Comparison of ENCODE assay signal across 10 cellular contexts in the genomic region with DNA sequence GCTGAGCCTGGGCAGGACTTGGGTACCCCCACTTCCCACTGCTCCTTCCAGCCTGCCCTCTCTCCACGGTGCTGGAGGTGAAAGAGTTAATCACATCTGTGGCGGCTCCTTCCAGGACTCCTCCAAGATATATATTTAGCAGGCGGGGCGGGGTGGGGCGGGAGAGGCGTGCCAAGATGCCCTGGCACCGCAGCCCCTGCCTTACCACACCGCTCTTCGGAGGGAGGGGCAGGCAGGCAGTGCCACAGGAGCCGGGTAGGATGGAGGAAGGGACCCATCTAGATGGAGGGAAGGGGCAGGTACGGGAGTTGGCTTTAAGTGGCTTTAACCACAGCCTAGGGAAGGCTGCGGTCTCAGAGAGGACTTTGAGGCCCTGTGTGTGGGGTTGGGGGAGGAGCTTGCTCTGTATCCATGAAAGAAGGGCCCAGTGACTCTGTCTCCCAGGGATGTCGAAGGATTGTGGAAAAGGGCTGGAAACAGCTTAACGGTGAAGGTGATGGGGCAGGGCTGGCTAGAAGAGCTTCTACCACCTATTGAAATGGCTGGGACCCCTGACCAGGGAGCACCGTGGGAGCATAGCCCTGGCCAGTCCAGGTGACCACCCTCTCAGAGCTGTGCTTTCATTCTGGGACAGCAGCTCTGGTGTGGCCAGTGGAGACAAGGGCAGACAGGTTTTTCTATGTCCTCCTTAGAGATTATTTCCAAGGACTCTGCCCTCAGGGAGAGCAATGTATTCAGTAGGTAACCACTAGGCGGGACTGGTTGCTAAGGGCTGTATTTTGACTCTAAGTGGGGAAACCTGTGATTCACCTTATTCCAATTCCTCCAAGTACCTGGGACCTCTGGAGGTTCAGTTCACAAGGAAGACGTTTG. TPM values are rescaled to one million over a fixed set of nuclear protein-coding genes. Genes with fewer than 3 reads are reported as not detected.
DNase-seq lines count a peak whose midpoint lies in the region; ATAC-seq, FAIRE-seq and TF ChIP-seq lines count a peak whose summit lies in the region.
"Had no signal": no experiment of that assay in that cellular context is flagged by ENCODE, and none has a peak within 500 bp of the region (broad histone marks: within the 10 kb centered on the region; RNA-seq: fewer than 3 reads in every experiment).

No MANE protein-coding gene starts in this region.

- no TSS peak for BruUV-seq in K562 (replicated peaks; lab: Mats Ljungman, UMichigan)

- POLR2A ChIA-PET in K562 (lab: Yijun Ruan, JAX): no interaction called here

- intact Hi-C loops in K562 (cut with micrococcal nuclease): loop anchor here (2.0 kb wide), 1 partner anchor 112 kb away; no protein-coding TSS in a partner anchor
- intact Hi-C loops in right lobe of liver (cut with DNase I): loop anchor here in 1 of 2 donors (2.0 kb wide), 1 partner anchor 78 kb away; no protein-coding TSS in a partner anchor
- intact Hi-C loops in head of caudate nucleus (cut with DNase I): no loop called here

- TF ChIP-seq CTCF in K562 (IDR thresholded peaks at IDR 0.05 in 2 of 3, conservative IDR thresholded peaks at IDR 0.05 in 1 of 3; ENCODE audit: insufficient read depth in 2 of 3, low read depth in 1 of 3, low read length in 3 of 3) (peak in 2 of 3 experiments; percentile 26 to 31; a peak in 2 of 6 replicates), right lobe of liver (IDR thresholded peaks at IDR 0.05) (no peak), upper lobe of left lung (IDR thresholded peaks at IDR 0.05) (peak in 2 of 6 experiments; percentile 33 to 49)

- WGBS in K562 (ENCODE audit: insufficient coverage, low coverage, missing lambda C conversion rate): 3% methylated on average over 17 of the region's 17 CpGs
- 60% methylated on average over 9 of the region's 17 CpGs for WGBS in right lobe of liver (ENCODE audit: insufficient coverage, low coverage, low lambda C conversion rate, missing lambda C conversion rate)
- 14 to 42% methylated on average over 12 to 17 of the region's 17 CpGs for WGBS in upper lobe of left lung, 2 donors

- no peaks in the 10 kb centered on the region for H3K9me1 ChIP-seq in K562 (ENCODE audit: control insufficient read depth, insufficient read depth, low read length)

- H3K27me3 ChIP-seq in K562 (ENCODE audit: control insufficient read depth in 2 of 2, insufficient read depth in 2 of 2, low read length in 2 of 2) (peaks cover 17 to 46% of the 10 kb centered on the region in 2 experiments), right lobe of liver (no peaks in the 10 kb centered on the region), upper lobe of left lung (no peaks in the 10 kb centered on the region)

- H3K4me1 ChIP-seq in K562 (replicated peaks in 1 of 2; ENCODE audit: control insufficient read depth in 2 of 2, insufficient read depth in 2 of 2, low read length in 2 of 2): peaks cover 0 to 10% of the 10 kb centered on the region in 2 experiments; a peak in 4 of 5 replicates
- H3K4me1 ChIP-seq in right lobe of liver: peaks cover 0 to 12% (median 4%) of the 10 kb centered on the region in 4 donors
- peaks cover 12 to 21% (median 16%) of the 10 kb centered on the region in 4 donors for H3K4me1 ChIP-seq in upper lobe of left lung

- CTCF ChIA-PET in K562 (lab: Yijun Ruan, JAX; ENCODE audit: low intra/inter-chr PET ratio): interaction anchor here (0.5 to 4.6 kb wide), 7 partner anchors 74 to 411 kb away, joined by 3 to 61 read pairs (median 5); no protein-coding TSS in a partner anchor

- TF ChIP-seq EP300 in K562 (IDR thresholded peaks at IDR 0.05; ENCODE audit: low read length) (no peak), upper lobe of left lung (IDR thresholded peaks at IDR 0.05) (no peak)

- in situ Hi-C loops in K562 (cut with MboI): no loop called here

- H3K79me2 ChIP-seq in K562 (ENCODE audit: control insufficient read depth, insufficient read depth, low read length): no peaks in the 10 kb centered on the region

- 0 out of 4 replicates have a peak overlapping the region, but pooled peaks of 1 of the 2 experiments have one; percentile 13 for H3K9ac ChIP-seq in K562 (ENCODE audit: insufficient read depth in 1 of 2, low read depth in 2 of 2, low read length in 2 of 2)

- no peak overlapping the region for H3K4me3 ChIP-seq in K562
- no peak overlapping the region for H3K4me3 ChIP-seq in right lobe of liver
- H3K4me3 ChIP-seq in upper lobe of left lung: no peak overlapping the region

- TF ChIP-seq RAD21 in K562 (CRISPR knock-in tag; conservative IDR thresholded peaks at IDR 0.05 in 1 of 2, IDR thresholded peaks at IDR 0.05 in 1 of 2): peak; percentile 27 to 57; a peak in 3 of 4 replicates

- TF ChIP-seq POLR2A in K562 (conservative IDR thresholded peaks at IDR 0.05) (no peak), right lobe of liver (IDR thresholded peaks at IDR 0.05) (no peak), upper lobe of left lung (IDR thresholded peaks at IDR 0.05) (peak in 1 of 4 donors; percentile 15)

- H3K27ac ChIP-seq in K562 (ENCODE audit: extremely low read depth, low read depth, low read length) (no peak overlapping the region), right lobe of liver (no peak overlapping the region), upper lobe of left lung (peak overlapping the region; percentile 20 to 68 (median 40))

- no peaks in the 10 kb centered on the region for H3K9me3 ChIP-seq in K562 (replicated peaks; ENCODE audit: control insufficient read depth, insufficient read depth, low read depth, low read length)
- no peaks in the 10 kb centered on the region for H3K9me3 ChIP-seq in right lobe of liver
- no peaks in the 10 kb centered on the region for H3K9me3 ChIP-seq in upper lobe of left lung

- H3K4me2 ChIP-seq in K562 (ENCODE audit: insufficient read depth, low read length): no peak overlapping the region

- peak; percentile 26 for FAIRE-seq in K562 (lab: Jason Lieb, UNC)

- no peaks in the 10 kb centered on the region for H4K20me1 ChIP-seq in K562 (replicated peaks; ENCODE audit: control insufficient read depth, insufficient read depth, low read length)

- DNase-seq in NCI-H524 (lab: John Stamatoyannopoulos, UW) (peak; percentile 68 to 81), NCI-H524 treated with DMSO at 0.1 percent for 48 hours (lab: John Stamatoyannopoulos, UW) (no peak), K562 (ENCODE audit: extremely low read depth in 1 of 4, low spot score in 3 of 4) (no peak), right lobe of liver (no peak), upper lobe of left lung (peak in 1 of 2 donors; percentile 70), head of caudate nucleus (no peak)
- DNase-seq in activated effector memory CD4-positive, alpha-beta T cell treated with Interleukin-2 at 50 U/mL for 16 hours: no peak

- no peaks in the 10 kb centered on the region for H3K36me3 ChIP-seq in K562 (ENCODE audit: control insufficient read depth, insufficient read depth, low read length)
- H3K36me3 ChIP-seq in right lobe of liver: no peaks in the 10 kb centered on the region
- H3K36me3 ChIP-seq in upper lobe of left lung: no peaks in the 10 kb centered on the region

- H2AFZ ChIP-seq in K562 (ENCODE audit: low read depth, low read length): no peak overlapping the region

- 0 out of 3 replicates have a peak, but pooled peaks have one; percentile 19 for ATAC-seq in K562
- ATAC-seq in right lobe of liver: peak in 3 of 4 donors; percentile 6 to 12 (median 6)
- peak; percentile 30 to 77 for ATAC-seq in upper lobe of left lung (ENCODE audit: low FRiP score in 2 of 2)
- ATAC-seq in HG03378 (IDR thresholded peaks at IDR 0.05; ENCODE audit: unreplicated experiment): no peak

RNA-seq across cellular contexts. Expression of gene GPR142, which starts 13.0 kb away (rescaled TPM):
- not detected in 2 replicates for total RNA-seq in K562 (2011; cell fraction: chromatin; rRNA removed; ENCODE audit: low replicate concordance)
- not detected in 2 replicates for total RNA-seq in K562 (2011; cell fraction: nucleolus; rRNA removed)
- total RNA-seq in K562 (2011; cell fraction: nucleoplasm; rRNA removed): not detected in 2 replicates
- total RNA-seq in K562 (2014; rRNA removed) (not detected in 2 replicates), K562 (2014; rRNA removed; fragmentation: Illumina TruSeq; extraction: Trizol) (not detected in 2 replicates), K562 (2015; rRNA removed; fragmentation: Illumina TruSeq; extraction: Trizol) (not detected in 2 replicates), K562 (2021) (not detected in 2 replicates), right lobe of liver (under 1 TPM in 1 of 6 experiments, not detected in 5; 0.24 TPM), upper lobe of left lung (under 1 TPM in 1 of 6 donors, not detected in 5; 0.27 TPM)
- polyA plus RNA-seq in K562 (2011; rRNA removed) (not detected in 2 replicates), K562 (2014; fragmentation: Illumina TruSeq; extraction: Trizol) (not detected in 2 replicates), K562 (2014; fragmentation: Nextera tagmentation; extraction: Ambion mirVana) (not detected), K562 (2014; rRNA removed) (not detected in 2 replicates)
- polyA plus RNA-seq in K562 (2011; cell fraction: cytosol; rRNA removed): not detected in 2 replicates
- polyA plus RNA-seq in K562 (2011; cell fraction: nucleus; rRNA removed): not detected in 2 replicates
- not detected in 2 replicates for polyA plus RNA-seq in K562 (2012)
- not detected in 2 replicates for polyA minus RNA-seq in K562 (2011; rRNA and poly(A)+ RNA removed)
- polyA minus RNA-seq in K562 (2011; cell fraction: cytosol; rRNA and poly(A)+ RNA removed): not detected in 2 replicates
- polyA minus RNA-seq in K562 (2011; cell fraction: nucleus; rRNA and poly(A)+ RNA removed): not detected in 2 replicates
- total RNA-seq: T-helper 2 cell treated with Interferon-gamma antibody and Interleukin-4, amounts not matched to agents 100 ng/mL and 5 ng/mL, for 36 hours had no signal

RNA-seq across cellular contexts. Expression of gene BTBD17, which starts 18.7 kb away (rescaled TPM):
- total RNA-seq in K562 (2011; cell fraction: chromatin; rRNA removed; ENCODE audit: low replicate concordance): not detected in 2 replicates
- total RNA-seq in K562 (2011; cell fraction: nucleolus; rRNA removed): not detected in 2 replicates
- not detected in 2 replicates for total RNA-seq in K562 (2011; cell fraction: nucleoplasm; rRNA removed)
- total RNA-seq in K562 (2014; rRNA removed): not detected in 2 replicates
- not detected in 2 replicates for total RNA-seq in K562 (2014; rRNA removed; fragmentation: Illumina TruSeq; extraction: Trizol)
- not detected in 2 replicates for total RNA-seq in K562 (2015; rRNA removed; fragmentation: Illumina TruSeq; extraction: Trizol)
- total RNA-seq in K562 (2021): not detected in 2 replicates
- polyA plus RNA-seq in K562 (2011; rRNA removed): not detected in 2 replicates
- polyA plus RNA-seq in K562 (2011; cell fraction: cytosol; rRNA removed): not detected in 2 replicates
- not detected in 2 replicates for polyA plus RNA-seq in K562 (2011; cell fraction: nucleus; rRNA removed)
- polyA plus RNA-seq in K562 (2012): not detected in 2 replicates
- polyA plus RNA-seq in K562 (2014; fragmentation: Illumina TruSeq; extraction: Trizol): not detected in 2 replicates
- polyA plus RNA-seq in K562 (2014; fragmentation: Nextera tagmentation; extraction: Ambion mirVana): not detected
- polyA plus RNA-seq in K562 (2014; rRNA removed): not detected in 2 replicates
- polyA minus RNA-seq in K562 (2011; rRNA and poly(A)+ RNA removed): not detected in 2 replicates
- not detected in 2 replicates for polyA minus RNA-seq in K562 (2011; cell fraction: cytosol; rRNA and poly(A)+ RNA removed)
- polyA minus RNA-seq in K562 (2011; cell fraction: nucleus; rRNA and poly(A)+ RNA removed): not detected in 2 replicates
- total RNA-seq in right lobe of liver: not detected
- total RNA-seq in upper lobe of left lung: 1 to 10 TPM in 1 of 6 donors, not detected in 5; 1.2 TPM
- total RNA-seq: liver; T-helper 2 cell treated with Interferon-gamma antibody and Interleukin-4, amounts not matched to agents 100 ng/mL and 5 ng/mL, for 36 hours had no signal
- polyA plus RNA-seq: liver had no signal

RNA-seq across cellular contexts. Expression of gene GPRC5C, which starts 51.6 kb away (rescaled TPM):
- 2.8 and 8.7 TPM in 2 replicates for total RNA-seq in K562 (2011; cell fraction: chromatin; rRNA removed; ENCODE audit: low replicate concordance)
- total RNA-seq in K562 (2011; cell fraction: nucleolus; rRNA removed): 8.9 and 15.5 TPM in 2 replicates
- total RNA-seq in K562 (2011; cell fraction: nucleoplasm; rRNA removed): 4.5 and 7.9 TPM in 2 replicates
- 6.5 and 7.6 TPM in 2 replicates for total RNA-seq in K562 (2014; rRNA removed)
- 1.1 and 1.6 TPM in 2 replicates for total RNA-seq in K562 (2014; rRNA removed; fragmentation: Illumina TruSeq; extraction: Trizol)
- 4.1 and 4.4 TPM in 2 replicates for total RNA-seq in K562 (2015; rRNA removed; fragmentation: Illumina TruSeq; extraction: Trizol)
- total RNA-seq in K562 (2021): 6.4 and 7.8 TPM in 2 replicates
- 9.0 and 85.5 TPM in 2 replicates for polyA plus RNA-seq in K562 (2011; rRNA removed)
- 26.1 and 77.2 TPM in 2 replicates for polyA plus RNA-seq in K562 (2011; cell fraction: cytosol; rRNA removed)
- 13.3 and 92.4 TPM in 2 replicates for polyA plus RNA-seq in K562 (2011; cell fraction: nucleus; rRNA removed)
- 8.7 and 24.4 TPM in 2 replicates for polyA plus RNA-seq in K562 (2012)
- polyA plus RNA-seq in K562 (2014; fragmentation: Illumina TruSeq; extraction: Trizol): 2.1 and 4.1 TPM in 2 replicates
- under 1 TPM; 0.28 to 0.41 TPM for polyA plus RNA-seq in K562 (2014; fragmentation: Nextera tagmentation; extraction: Ambion mirVana)
- 5.9 and 9.6 TPM in 2 replicates for polyA plus RNA-seq in K562 (2014; rRNA removed)
- 4.1 and 15.3 TPM in 2 replicates for polyA minus RNA-seq in K562 (2011; rRNA and poly(A)+ RNA removed)
- polyA minus RNA-seq in K562 (2011; cell fraction: cytosol; rRNA and poly(A)+ RNA removed): 7.9 and 36.4 TPM in 2 replicates
- 4.0 and 28.7 TPM in 2 replicates for polyA minus RNA-seq in K562 (2011; cell fraction: nucleus; rRNA and poly(A)+ RNA removed)
- 100 to 1,000 TPM; 120 to 215 (median 131) TPM for total RNA-seq in right lobe of liver
- total RNA-seq in upper lobe of left lung: 10 to 100 TPM; 50.7 to 88.4 (median 56.4) TPM
- total RNA-seq: T-helper 2 cell treated with Interferon-gamma antibody and Interleukin-4, amounts not matched to agents 100 ng/mL and 5 ng/mL, for 36 hours had no signal

RNA-seq across cellular contexts. Expression of gene KIF19, which starts 54.3 kb away (rescaled TPM):
- 0.76 and 1.1 TPM in 2 replicates for total RNA-seq in K562 (2011; cell fraction: chromatin; rRNA removed; ENCODE audit: low replicate concordance)
- 0.66 and 0.83 TPM in 2 replicates for total RNA-seq in K562 (2011; cell fraction: nucleolus; rRNA removed)
- total RNA-seq in K562 (2011; cell fraction: nucleoplasm; rRNA removed): 0.46 and 0.95 TPM in 2 replicates
- total RNA-seq in K562 (2014; rRNA removed) (not detected in 2 replicates), K562 (2014; rRNA removed; fragmentation: Illumina TruSeq; extraction: Trizol) (not detected in 2 replicates), K562 (2015; rRNA removed; fragmentation: Illumina TruSeq; extraction: Trizol) (not detected in 2 replicates), K562 (2021) (not detected in 2 replicates), right lobe of liver (1 to 10 TPM in 1 of 6 experiments, under 1 TPM in 5; 0.31 to 1.1 (median 0.64) TPM), upper lobe of left lung (10 to 100 TPM in 2 of 6 donors, 1 to 10 TPM in 3, under 1 TPM in 1; 0.46 to 13.7 (median 3.8) TPM)
- polyA plus RNA-seq in K562 (2011; rRNA removed) (0.10 and 0.19 TPM in 2 replicates), K562 (2014; fragmentation: Illumina TruSeq; extraction: Trizol) (not detected in 2 replicates), K562 (2014; fragmentation: Nextera tagmentation; extraction: Ambion mirVana) (not detected), K562 (2014; rRNA removed) (not detected in 2 replicates)
- polyA plus RNA-seq in K562 (2011; cell fraction: cytosol; rRNA removed): 0.09 and 0.12 TPM in 2 replicates
- 0.38 and 0.58 TPM in 2 replicates for polyA plus RNA-seq in K562 (2011; cell fraction: nucleus; rRNA removed)
- 0.03 TPM in 1 of 2 replicates, not detected in the other for polyA plus RNA-seq in K562 (2012)
- 0.21 and 0.32 TPM in 2 replicates for polyA minus RNA-seq in K562 (2011; rRNA and poly(A)+ RNA removed)
- not detected in 2 replicates for polyA minus RNA-seq in K562 (2011; cell fraction: cytosol; rRNA and poly(A)+ RNA removed)
- polyA minus RNA-seq in K562 (2011; cell fraction: nucleus; rRNA and poly(A)+ RNA removed): 0.54 and 1.00 TPM in 2 replicates

Comparison
In these comparisons a context has a peak if more than half of its experiments do, and no peak if none do; other contexts are left out.
1. DNase-seq: peak in NCI-H524 (2 of 2); none in NCI-H524 treated with DMSO at 0.1 percent for 48 hours (single experiment), K562 (0 of 4), right lobe of liver (0 of 3), activated effector memory CD4-positive, alpha-beta T cell treated with Interleukin-2 at 50 U/mL for 16 hours (single experiment) and head of caudate nucleus (0 of 42).
2. H3K27ac ChIP-seq: peak in upper lobe of left lung (4 of 4); none in K562 (single experiment) and right lobe of liver (0 of 3).
3. CTCF ChIP-seq: peak in K562 (2 of 3); none in right lobe of liver (0 of 4).